26 cellular contexts compared by ENCODE assay signal in genomic region chr2:200423552-200423951, GRCh38.
DNase-seq lines count a peak whose midpoint lies in the region; ATAC-seq and TF ChIP-seq lines count a peak whose summit lies in the region.
"Had no signal": no experiment of that assay in that cellular context is flagged by ENCODE, and none has a peak within 500 bp of the region (broad histone marks: within the 10 kb centered on the region; RNA-seq: fewer than 3 reads in every experiment).

No MANE protein-coding gene starts in this region.

- no peak overlapping the region for H3K4me3 ChIP-seq in upper lobe of left lung
- H3K4me3 ChIP-seq: MG63, SJSA1 had no signal

- no peak overlapping the region for H3K27ac ChIP-seq in upper lobe of left lung
- H3K27ac ChIP-seq: C4-2B, SJSA1 had no signal

- intact Hi-C loops in activated T-helper 1 cell treated with anti-CD3 and anti-CD28 coated beads, Interleukin-12 subunit alpha, Interleukin-12 subunit beta, Interleukin-2, Interleukin-4 antibody, amounts not matched to agents 30 ng/mL and 10 ng/mL and 1 ng/mL, durations not matched to agents 14 hours and 24 hours and 36 hours (cut with micrococcal nuclease), result loop anchor here (2.0 kb wide), 1 partner anchor 15 kb away; no protein-coding TSS in a partner anchor

- no peaks in the 10 kb centered on the region for H3K9me3 ChIP-seq in upper lobe of left lung
- H3K9me3 ChIP-seq: MG63, SJSA1 had no signal

- no peaks in the 10 kb centered on the region for H3K27me3 Mint-ChIP-seq in activated T-helper 1 cell treated with anti-CD3 and anti-CD28 coated beads, Interleukin-12 subunit alpha, Interleukin-12 subunit beta, Interleukin-2, Interleukin-4 antibody, amounts not matched to agents 30 ng/mL and 10 ng/mL and 1 ng/mL, durations not matched to agents 14 hours and 24 hours and 36 hours (ENCODE audit: insufficient read depth)
- no peaks in the 10 kb centered on the region for H3K27me3 Mint-ChIP-seq in nephron progenitor cell (ENCODE audit: low read depth, poor library complexity)
- H3K27me3 Mint-ChIP-seq: CD8-positive, alpha-beta memory T cell had no signal

- ATAC-seq in GM18511 (IDR thresholded peaks at IDR 0.05; ENCODE audit: unreplicated experiment), result peak; percentile 55
- ATAC-seq in HG03442 (IDR thresholded peaks at IDR 0.05; ENCODE audit: unreplicated experiment), result peak; percentile 47
- no peak for ATAC-seq in upper lobe of left lung (ENCODE audit: low FRiP score in 2 of 2)
- no peak for ATAC-seq in GM21723 (IDR thresholded peaks at IDR 0.05; ENCODE audit: unreplicated experiment)
- ATAC-seq: Right ventricle myocardium inferior had no signal

- peak overlapping the region; percentile 46 for H3K27ac Mint-ChIP-seq in activated T-helper 1 cell treated with anti-CD3 and anti-CD28 coated beads, Interleukin-12 subunit alpha, Interleukin-12 subunit beta, Interleukin-2, Interleukin-4 antibody, amounts not matched to agents 30 ng/mL and 10 ng/mL and 1 ng/mL, durations not matched to agents 14 hours and 24 hours and 36 hours
- peak overlapping the region; percentile 72 for H3K27ac Mint-ChIP-seq in nephron progenitor cell

- H3K4me1 ChIP-seq in upper lobe of left lung, result no peaks in the 10 kb centered on the region
- H3K4me1 ChIP-seq: SJSA1 had no signal

- DNase-seq in activated T-helper 1 cell treated with anti-CD3 and anti-CD28 coated beads, Interleukin-12 subunit alpha, Interleukin-12 subunit beta, Interleukin-2, Interleukin-4 antibody, amounts not matched to agents 30 ng/mL and 10 ng/mL and 1 ng/mL, durations not matched to agents 14 hours and 24 hours and 36 hours (ENCODE audit: low spot score), result no peak
- DNase-seq in nephron progenitor cell (no peak), upper lobe of left lung (no peak), G401 (ENCODE audit: low spot score) (no peak), NAMALWA (ENCODE audit: low spot score) (no peak)
- DNase-seq: Calu3; CD8-positive, alpha-beta memory T cell; DMS53; GF-D8; GOT3; HCEC 1CT; Kasumi-1; MG63; NCI-H1092; NCI-H1436; NCI-H187 treated with DMSO at 0.1 percent for 48 hours; NCI-H2227 treated with DMSO at 0.1 percent for 48 hours; NCI-H510A; NCI-H748 treated with DMSO at 0.1 percent for 48 hours; T-helper 1 cell had no signal

- TF ChIP-seq POLR2A in upper lobe of left lung (IDR thresholded peaks at IDR 0.05), result no peak

- no peak for TF ChIP-seq EP300 in upper lobe of left lung (IDR thresholded peaks at IDR 0.05)

- WGBS in upper lobe of left lung, 2 donors, result 94 to 98% methylated on average over 2 of the region's 2 CpGs

- peaks cover 0 to 35% (median 16%) of the 10 kb centered on the region in 4 donors for H3K36me3 ChIP-seq in upper lobe of left lung

- no peaks in the 10 kb centered on the region for H3K9me3 Mint-ChIP-seq in activated T-helper 1 cell treated with anti-CD3 and anti-CD28 coated beads, Interleukin-12 subunit alpha, Interleukin-12 subunit beta, Interleukin-2, Interleukin-4 antibody, amounts not matched to agents 30 ng/mL and 10 ng/mL and 1 ng/mL, durations not matched to agents 14 hours and 24 hours and 36 hours
- H3K9me3 Mint-ChIP-seq in nephron progenitor cell, result no peaks in the 10 kb centered on the region
- H3K9me3 Mint-ChIP-seq: CD8-positive, alpha-beta memory T cell had no signal

- peaks cover 20% of the 10 kb centered on the region for H3K36me3 Mint-ChIP-seq in activated T-helper 1 cell treated with anti-CD3 and anti-CD28 coated beads, Interleukin-12 subunit alpha, Interleukin-12 subunit beta, Interleukin-2, Interleukin-4 antibody, amounts not matched to agents 30 ng/mL and 10 ng/mL and 1 ng/mL, durations not matched to agents 14 hours and 24 hours and 36 hours (ENCODE audit: low read depth)
- H3K36me3 Mint-ChIP-seq in nephron progenitor cell (ENCODE audit: low read depth), result peaks cover 12% of the 10 kb centered on the region

- peaks cover 20% of the 10 kb centered on the region for H3K4me1 Mint-ChIP-seq in activated T-helper 1 cell treated with anti-CD3 and anti-CD28 coated beads, Interleukin-12 subunit alpha, Interleukin-12 subunit beta, Interleukin-2, Interleukin-4 antibody, amounts not matched to agents 30 ng/mL and 10 ng/mL and 1 ng/mL, durations not matched to agents 14 hours and 24 hours and 36 hours (ENCODE audit: low read depth)
- H3K4me1 Mint-ChIP-seq in nephron progenitor cell, result peaks cover 6% of the 10 kb centered on the region

- H3K27me3 ChIP-seq in upper lobe of left lung, result no peaks in the 10 kb centered on the region
- H3K27me3 ChIP-seq: MG63, SJSA1 had no signal

- in situ Hi-C loops in G401 (cut with HindIII; ENCODE audit: low sequenced_read_pairs), result no loop called here

- no peak overlapping the region for H3K4me3 Mint-ChIP-seq in activated T-helper 1 cell treated with anti-CD3 and anti-CD28 coated beads, Interleukin-12 subunit alpha, Interleukin-12 subunit beta, Interleukin-2, Interleukin-4 antibody, amounts not matched to agents 30 ng/mL and 10 ng/mL and 1 ng/mL, durations not matched to agents 14 hours and 24 hours and 36 hours
- H3K4me3 Mint-ChIP-seq in nephron progenitor cell, result no peak overlapping the region

- TF ChIP-seq CTCF in nephron progenitor cell (IDR thresholded peaks at IDR 0.05) (no peak), upper lobe of left lung (IDR thresholded peaks at IDR 0.05) (no peak)

Comparison
In these comparisons a context has a peak if more than half of its experiments do, and no peak if none do; other contexts are left out.
1. ATAC-seq: peak in GM18511 (single experiment) and HG03442 (single experiment); none in upper lobe of left lung (0 of 2) and GM21723 (single experiment).